ENCODE assay signal across 1 cellular context in the genomic region with DNA sequence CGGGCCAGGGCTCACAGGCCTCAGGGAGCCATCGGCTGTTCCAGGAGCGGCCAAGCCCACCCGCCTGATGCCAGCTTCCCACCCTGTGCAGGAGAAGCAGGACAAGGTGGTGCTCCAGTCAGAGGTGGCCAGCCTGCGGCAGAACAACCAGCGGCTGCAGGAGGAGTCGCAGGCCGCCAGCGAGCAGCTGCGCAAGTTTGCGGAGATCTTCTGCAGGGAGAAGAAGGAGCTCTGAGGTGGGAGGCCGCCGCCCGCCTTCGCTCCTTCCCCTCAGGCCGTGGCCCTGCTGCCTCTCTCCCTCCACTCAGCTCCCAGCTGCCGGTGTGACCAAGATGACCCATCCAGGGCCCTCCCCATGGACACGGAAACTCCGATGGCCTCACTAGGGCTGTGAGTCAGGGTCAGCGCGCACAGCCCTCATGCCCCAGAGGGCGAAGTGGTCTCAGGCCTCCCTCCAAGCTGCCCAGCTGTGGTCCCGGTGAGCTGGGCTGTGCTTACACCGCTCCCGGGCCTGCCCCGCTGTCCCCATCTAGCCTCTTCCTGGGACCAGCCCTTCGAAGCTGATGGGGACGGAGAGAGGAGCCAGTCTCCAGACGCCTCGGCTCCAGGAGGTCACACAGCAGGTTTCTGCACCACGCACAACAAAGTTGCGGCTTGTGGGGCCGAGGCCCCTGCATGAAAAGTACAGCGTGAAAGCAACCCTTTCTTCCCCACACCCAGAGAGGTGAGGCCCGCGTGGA.
TF ChIP-seq lines count a peak whose summit lies in the region.

No MANE protein-coding gene starts in this region.

TF ChIP-seq in K562, 482 proteins besides CTCF, POLR2A, EP300 and RAD21:
- TF ChIP-seq PURB (CRISPR knock-in tag; IDR thresholded peaks at IDR 0.05; ENCODE audit: low read depth), result no peak
- TF ChIP-seq, protein P1, sequence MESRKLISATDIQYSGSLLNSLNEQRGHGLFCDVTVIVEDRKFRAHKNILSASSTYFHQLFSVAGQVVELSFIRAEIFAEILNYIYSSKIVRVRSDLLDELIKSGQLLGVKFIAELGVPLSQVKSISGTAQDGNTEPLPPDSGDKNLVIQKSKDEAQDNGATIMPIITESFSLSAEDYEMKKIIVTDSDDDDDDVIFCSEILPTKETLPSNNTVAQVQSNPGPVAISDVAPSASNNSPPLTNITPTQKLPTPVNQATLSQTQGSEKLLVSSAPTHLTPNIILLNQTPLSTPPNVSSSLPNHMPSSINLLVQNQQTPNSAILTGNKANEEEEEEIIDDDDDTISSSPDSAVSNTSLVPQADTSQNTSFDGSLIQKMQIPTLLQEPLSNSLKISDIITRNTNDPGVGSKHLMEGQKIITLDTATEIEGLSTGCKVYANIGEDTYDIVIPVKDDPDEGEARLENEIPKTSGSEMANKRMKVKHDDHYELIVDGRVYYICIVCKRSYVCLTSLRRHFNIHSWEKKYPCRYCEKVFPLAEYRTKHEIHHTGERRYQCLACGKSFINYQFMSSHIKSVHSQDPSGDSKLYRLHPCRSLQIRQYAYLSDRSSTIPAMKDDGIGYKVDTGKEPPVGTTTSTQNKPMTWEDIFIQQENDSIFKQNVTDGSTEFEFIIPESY (CRISPR knock-in tag; IDR thresholded peaks at IDR 0.05), result peak; percentile 75
- TF ChIP-seq, protein P2, sequence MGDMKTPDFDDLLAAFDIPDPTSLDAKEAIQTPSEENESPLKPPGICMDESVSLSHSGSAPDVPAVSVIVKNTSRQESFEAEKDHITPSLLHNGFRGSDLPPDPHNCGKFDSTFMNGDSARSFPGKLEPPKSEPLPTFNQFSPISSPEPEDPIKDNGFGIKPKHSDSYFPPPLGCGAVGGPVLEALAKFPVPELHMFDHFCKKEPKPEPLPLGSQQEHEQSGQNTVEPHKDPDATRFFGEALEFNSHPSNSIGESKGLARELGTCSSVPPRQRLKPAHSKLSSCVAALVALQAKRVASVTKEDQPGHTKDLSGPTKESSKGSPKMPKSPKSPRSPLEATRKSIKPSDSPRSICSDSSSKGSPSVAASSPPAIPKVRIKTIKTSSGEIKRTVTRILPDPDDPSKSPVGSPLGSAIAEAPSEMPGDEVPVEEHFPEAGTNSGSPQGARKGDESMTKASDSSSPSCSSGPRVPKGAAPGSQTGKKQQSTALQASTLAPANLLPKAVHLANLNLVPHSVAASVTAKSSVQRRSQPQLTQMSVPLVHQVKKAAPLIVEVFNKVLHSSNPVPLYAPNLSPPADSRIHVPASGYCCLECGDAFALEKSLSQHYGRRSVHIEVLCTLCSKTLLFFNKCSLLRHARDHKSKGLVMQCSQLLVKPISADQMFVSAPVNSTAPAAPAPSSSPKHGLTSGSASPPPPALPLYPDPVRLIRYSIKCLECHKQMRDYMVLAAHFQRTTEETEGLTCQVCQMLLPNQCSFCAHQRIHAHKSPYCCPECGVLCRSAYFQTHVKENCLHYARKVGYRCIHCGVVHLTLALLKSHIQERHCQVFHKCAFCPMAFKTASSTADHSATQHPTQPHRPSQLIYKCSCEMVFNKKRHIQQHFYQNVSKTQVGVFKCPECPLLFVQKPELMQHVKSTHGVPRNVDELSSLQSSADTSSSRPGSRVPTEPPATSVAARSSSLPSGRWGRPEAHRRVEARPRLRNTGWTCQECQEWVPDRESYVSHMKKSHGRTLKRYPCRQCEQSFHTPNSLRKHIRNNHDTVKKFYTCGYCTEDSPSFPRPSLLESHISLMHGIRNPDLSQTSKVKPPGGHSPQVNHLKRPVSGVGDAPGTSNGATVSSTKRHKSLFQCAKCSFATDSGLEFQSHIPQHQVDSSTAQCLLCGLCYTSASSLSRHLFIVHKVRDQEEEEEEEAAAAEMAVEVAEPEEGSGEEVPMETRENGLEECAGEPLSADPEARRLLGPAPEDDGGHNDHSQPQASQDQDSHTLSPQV (IDR thresholded peaks at IDR 0.05), result no peak
